Comparison of ENCODE assay signal across 1 cellular context in the genomic region with DNA sequence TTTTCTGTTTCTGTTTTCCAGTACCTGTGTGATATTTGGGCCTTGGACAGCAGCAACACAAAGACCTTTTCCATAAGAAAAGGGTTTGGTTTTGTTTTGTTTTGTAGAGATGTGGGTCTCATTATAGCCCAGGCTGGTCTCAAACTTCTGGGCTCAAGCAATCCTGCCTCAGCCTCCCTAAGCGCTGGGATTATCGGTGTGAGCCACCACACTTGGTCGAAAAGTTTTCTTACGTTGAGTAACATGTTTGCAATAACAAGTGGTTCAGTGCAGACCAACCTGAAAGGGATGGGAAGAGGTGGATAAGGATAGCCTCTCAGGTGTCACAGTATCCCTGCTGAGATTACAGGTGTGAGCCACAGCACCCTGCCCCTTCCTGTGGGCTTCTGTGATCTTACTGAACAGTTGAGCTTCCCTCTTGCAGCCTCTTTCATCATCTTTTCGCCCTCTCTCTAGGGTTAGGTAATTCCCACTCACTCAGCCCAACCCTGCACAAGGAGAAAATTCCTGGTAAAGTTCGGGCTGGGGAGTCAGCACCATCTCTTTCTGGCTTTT.
TF ChIP-seq lines count a peak whose summit lies in the region.

No MANE protein-coding gene starts in this region.

TF ChIP-seq in K562, 482 proteins besides CTCF, POLR2A, EP300 and RAD21 (continued from another document and continues in another):
- TF ChIP-seq, protein P1, sequence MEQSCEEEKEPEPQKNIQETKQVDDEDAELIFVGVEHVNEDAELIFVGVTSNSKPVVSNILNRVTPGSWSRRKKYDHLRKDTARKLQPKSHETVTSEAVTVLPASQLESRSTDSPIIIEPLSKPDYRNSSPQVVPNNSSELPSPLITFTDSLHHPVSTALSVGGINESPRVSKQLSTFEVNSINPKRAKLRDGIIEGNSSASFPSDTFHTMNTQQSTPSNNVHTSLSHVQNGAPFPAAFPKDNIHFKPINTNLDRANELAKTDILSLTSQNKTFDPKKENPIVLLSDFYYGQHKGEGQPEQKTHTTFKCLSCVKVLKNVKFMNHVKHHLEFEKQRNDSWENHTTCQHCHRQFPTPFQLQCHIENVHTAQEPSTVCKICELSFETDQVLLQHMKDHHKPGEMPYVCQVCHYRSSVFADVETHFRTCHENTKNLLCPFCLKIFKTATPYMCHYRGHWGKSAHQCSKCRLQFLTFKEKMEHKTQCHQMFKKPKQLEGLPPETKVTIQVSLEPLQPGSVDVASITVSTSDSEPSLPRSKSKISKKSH (CRISPR knock-in tag; IDR thresholded peaks at IDR 0.05): no peak
- TF ChIP-seq FOXP1 (CRISPR knock-in tag; IDR thresholded peaks at IDR 0.05) (no peak), RBFOX2 (IDR thresholded peaks at IDR 0.05; ENCODE audit: low read depth, low read length) (peak; percentile 51; the same call in 1 of the 2 replicates), CAMTA2 (CRISPR knock-in tag; conservative IDR thresholded peaks at IDR 0.05) (no peak), ZNF586 (CRISPR knock-in tag; conservative IDR thresholded peaks at IDR 0.05) (peak; percentile 92), SIN3B (IDR thresholded peaks at IDR 0.05; ENCODE audit: low read depth) (no peak), SREBF2 (CRISPR knock-in tag; IDR thresholded peaks at IDR 0.05) (no peak), FOXA3 (CRISPR knock-in tag; conservative IDR thresholded peaks at IDR 0.05 in 1 of 2, IDR thresholded peaks at IDR 0.05 in 1 of 2) (no peak), MYBL2 (IDR thresholded peaks at IDR 0.05; ENCODE audit: low read depth) (no peak), MYBL2 (CRISPR knock-in tag; IDR thresholded peaks at IDR 0.05; ENCODE audit: borderline replicate concordance) (no peak), ZNF780A (CRISPR knock-in tag; IDR thresholded peaks at IDR 0.05) (no peak), FOS (IDR thresholded peaks at IDR 0.05; ENCODE audit: extremely low read depth, insufficient read length) (no peak), ZNF263 (CRISPR knock-in tag; IDR thresholded peaks at IDR 0.05; ENCODE audit: borderline replicate concordance) (no peak), ZNF347 (CRISPR knock-in tag; IDR thresholded peaks at IDR 0.05; ENCODE audit: low read depth) (no peak), JUND (IDR thresholded peaks at IDR 0.05; ENCODE audit: borderline replicate concordance, low read depth, low read length) (peak; percentile 95), JUND (tag; IDR thresholded peaks at IDR 0.05; ENCODE audit: borderline replicate concordance, low read depth, low read length) (peak; percentile 68; the same call in 2 of the 3 replicates)
- TF ChIP-seq, protein P2, sequence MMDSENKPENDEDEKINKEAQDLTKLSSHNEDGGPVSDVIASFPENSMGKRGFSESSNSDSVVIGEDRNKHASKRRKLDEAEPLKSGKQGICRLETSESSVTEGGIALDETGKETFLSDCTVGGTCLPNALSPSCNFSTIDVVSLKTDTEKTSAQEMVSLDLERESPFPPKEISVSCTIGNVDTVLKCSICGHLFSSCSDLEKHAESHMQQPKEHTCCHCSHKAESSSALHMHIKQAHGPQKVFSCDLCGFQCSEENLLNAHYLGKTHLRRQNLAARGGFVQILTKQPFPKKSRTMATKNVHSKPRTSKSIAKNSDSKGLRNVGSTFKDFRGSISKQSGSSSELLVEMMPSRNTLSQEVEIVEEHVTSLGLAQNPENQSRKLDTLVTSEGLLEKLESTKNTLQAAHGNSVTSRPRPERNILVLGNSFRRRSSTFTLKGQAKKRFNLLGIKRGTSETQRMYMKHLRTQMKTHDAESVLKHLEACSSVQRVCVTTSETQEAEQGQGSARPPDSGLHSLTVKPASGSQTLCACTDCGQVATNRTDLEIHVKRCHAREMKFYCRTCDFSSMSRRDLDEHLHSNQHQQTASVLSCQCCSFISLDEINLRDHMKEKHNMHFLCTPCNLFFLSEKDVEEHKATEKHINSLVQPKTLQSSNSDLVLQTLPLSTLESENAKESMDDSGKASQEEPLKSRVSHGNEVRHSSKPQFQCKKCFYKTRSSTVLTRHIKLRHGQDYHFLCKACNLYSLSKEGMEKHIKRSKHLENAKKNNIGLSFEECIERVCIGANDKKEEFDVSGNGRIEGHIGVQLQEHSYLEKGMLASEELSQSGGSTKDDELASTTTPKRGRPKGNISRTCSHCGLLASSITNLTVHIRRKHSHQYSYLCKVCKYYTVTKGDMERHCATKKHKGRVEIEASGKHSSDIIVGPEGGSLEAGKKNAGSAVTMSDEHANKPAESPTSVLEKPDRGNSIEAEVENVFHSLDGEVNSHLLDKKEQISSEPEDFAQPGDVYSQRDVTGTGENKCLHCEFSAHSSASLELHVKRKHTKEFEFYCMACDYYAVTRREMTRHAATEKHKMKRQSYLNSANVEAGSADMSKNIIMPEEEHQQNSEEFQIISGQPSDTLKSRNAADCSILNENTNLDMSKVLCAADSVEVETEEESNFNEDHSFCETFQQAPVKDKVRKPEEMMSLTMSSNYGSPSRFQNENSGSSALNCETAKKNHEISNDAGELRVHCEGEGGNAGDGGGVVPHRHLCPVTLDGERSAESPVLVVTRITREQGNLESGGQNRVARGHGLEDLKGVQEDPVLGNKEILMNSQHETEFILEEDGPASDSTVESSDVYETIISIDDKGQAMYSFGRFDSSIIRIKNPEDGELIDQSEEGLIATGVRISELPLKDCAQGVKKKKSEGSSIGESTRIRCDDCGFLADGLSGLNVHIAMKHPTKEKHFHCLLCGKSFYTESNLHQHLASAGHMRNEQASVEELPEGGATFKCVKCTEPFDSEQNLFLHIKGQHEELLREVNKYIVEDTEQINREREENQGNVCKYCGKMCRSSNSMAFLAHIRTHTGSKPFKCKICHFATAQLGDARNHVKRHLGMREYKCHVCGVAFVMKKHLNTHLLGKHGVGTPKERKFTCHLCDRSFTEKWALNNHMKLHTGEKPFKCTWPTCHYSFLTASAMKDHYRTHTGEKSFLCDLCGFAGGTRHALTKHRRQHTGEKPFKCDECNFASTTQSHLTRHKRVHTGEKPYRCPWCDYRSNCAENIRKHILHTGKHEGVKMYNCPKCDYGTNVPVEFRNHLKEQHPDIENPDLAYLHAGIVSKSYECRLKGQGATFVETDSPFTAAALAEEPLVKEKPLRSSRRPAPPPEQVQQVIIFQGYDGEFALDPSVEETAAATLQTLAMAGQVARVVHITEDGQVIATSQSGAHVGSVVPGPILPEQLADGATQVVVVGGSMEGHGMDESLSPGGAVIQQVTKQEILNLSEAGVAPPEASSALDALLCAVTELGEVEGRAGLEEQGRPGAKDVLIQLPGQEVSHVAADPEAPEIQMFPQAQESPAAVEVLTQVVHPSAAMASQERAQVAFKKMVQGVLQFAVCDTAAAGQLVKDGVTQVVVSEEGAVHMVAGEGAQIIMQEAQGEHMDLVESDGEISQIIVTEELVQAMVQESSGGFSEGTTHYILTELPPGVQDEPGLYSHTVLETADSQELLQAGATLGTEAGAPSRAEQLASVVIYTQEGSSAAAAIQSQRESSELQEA (IDR thresholded peaks at IDR 0.05; ENCODE audit: low read depth): no peak
- TF ChIP-seq, protein P3, sequence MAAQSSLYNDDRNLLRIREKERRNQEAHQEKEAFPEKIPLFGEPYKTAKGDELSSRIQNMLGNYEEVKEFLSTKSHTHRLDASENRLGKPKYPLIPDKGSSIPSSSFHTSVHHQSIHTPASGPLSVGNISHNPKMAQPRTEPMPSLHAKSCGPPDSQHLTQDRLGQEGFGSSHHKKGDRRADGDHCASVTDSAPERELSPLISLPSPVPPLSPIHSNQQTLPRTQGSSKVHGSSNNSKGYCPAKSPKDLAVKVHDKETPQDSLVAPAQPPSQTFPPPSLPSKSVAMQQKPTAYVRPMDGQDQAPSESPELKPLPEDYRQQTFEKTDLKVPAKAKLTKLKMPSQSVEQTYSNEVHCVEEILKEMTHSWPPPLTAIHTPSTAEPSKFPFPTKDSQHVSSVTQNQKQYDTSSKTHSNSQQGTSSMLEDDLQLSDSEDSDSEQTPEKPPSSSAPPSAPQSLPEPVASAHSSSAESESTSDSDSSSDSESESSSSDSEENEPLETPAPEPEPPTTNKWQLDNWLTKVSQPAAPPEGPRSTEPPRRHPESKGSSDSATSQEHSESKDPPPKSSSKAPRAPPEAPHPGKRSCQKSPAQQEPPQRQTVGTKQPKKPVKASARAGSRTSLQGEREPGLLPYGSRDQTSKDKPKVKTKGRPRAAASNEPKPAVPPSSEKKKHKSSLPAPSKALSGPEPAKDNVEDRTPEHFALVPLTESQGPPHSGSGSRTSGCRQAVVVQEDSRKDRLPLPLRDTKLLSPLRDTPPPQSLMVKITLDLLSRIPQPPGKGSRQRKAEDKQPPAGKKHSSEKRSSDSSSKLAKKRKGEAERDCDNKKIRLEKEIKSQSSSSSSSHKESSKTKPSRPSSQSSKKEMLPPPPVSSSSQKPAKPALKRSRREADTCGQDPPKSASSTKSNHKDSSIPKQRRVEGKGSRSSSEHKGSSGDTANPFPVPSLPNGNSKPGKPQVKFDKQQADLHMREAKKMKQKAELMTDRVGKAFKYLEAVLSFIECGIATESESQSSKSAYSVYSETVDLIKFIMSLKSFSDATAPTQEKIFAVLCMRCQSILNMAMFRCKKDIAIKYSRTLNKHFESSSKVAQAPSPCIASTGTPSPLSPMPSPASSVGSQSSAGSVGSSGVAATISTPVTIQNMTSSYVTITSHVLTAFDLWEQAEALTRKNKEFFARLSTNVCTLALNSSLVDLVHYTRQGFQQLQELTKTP (IDR thresholded peaks at IDR 0.05; ENCODE audit: low read depth in 1 of 2, partially characterized antibody in 2 of 2): peak in 1 of 2 experiments; percentile 46
- TF ChIP-seq, protein P4, sequence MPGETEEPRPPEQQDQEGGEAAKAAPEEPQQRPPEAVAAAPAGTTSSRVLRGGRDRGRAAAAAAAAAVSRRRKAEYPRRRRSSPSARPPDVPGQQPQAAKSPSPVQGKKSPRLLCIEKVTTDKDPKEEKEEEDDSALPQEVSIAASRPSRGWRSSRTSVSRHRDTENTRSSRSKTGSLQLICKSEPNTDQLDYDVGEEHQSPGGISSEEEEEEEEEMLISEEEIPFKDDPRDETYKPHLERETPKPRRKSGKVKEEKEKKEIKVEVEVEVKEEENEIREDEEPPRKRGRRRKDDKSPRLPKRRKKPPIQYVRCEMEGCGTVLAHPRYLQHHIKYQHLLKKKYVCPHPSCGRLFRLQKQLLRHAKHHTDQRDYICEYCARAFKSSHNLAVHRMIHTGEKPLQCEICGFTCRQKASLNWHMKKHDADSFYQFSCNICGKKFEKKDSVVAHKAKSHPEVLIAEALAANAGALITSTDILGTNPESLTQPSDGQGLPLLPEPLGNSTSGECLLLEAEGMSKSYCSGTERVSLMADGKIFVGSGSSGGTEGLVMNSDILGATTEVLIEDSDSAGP (CRISPR knock-in tag; IDR thresholded peaks at IDR 0.05): no peak
- TF ChIP-seq, protein P5, sequence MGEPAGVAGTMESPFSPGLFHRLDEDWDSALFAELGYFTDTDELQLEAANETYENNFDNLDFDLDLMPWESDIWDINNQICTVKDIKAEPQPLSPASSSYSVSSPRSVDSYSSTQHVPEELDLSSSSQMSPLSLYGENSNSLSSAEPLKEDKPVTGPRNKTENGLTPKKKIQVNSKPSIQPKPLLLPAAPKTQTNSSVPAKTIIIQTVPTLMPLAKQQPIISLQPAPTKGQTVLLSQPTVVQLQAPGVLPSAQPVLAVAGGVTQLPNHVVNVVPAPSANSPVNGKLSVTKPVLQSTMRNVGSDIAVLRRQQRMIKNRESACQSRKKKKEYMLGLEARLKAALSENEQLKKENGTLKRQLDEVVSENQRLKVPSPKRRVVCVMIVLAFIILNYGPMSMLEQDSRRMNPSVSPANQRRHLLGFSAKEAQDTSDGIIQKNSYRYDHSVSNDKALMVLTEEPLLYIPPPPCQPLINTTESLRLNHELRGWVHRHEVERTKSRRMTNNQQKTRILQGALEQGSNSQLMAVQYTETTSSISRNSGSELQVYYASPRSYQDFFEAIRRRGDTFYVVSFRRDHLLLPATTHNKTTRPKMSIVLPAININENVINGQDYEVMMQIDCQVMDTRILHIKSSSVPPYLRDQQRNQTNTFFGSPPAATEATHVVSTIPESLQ (CRISPR knock-in tag; IDR thresholded peaks at IDR 0.05): no peak
- TF ChIP-seq, protein P6, sequence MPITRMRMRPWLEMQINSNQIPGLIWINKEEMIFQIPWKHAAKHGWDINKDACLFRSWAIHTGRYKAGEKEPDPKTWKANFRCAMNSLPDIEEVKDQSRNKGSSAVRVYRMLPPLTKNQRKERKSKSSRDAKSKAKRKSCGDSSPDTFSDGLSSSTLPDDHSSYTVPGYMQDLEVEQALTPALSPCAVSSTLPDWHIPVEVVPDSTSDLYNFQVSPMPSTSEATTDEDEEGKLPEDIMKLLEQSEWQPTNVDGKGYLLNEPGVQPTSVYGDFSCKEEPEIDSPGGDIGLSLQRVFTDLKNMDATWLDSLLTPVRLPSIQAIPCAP (CRISPR knock-in tag; IDR thresholded peaks at IDR 0.05; ENCODE audit: borderline replicate concordance): no peak
- TF ChIP-seq, protein P7, sequence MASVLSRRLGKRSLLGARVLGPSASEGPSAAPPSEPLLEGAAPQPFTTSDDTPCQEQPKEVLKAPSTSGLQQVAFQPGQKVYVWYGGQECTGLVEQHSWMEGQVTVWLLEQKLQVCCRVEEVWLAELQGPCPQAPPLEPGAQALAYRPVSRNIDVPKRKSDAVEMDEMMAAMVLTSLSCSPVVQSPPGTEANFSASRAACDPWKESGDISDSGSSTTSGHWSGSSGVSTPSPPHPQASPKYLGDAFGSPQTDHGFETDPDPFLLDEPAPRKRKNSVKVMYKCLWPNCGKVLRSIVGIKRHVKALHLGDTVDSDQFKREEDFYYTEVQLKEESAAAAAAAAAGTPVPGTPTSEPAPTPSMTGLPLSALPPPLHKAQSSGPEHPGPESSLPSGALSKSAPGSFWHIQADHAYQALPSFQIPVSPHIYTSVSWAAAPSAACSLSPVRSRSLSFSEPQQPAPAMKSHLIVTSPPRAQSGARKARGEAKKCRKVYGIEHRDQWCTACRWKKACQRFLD (CRISPR knock-in tag; IDR thresholded peaks at IDR 0.05): peak; percentile 51; the same call in 1 of the 2 replicates
